Comparison of ENCODE assay signal across 9 cellular contexts in the genomic region with DNA sequence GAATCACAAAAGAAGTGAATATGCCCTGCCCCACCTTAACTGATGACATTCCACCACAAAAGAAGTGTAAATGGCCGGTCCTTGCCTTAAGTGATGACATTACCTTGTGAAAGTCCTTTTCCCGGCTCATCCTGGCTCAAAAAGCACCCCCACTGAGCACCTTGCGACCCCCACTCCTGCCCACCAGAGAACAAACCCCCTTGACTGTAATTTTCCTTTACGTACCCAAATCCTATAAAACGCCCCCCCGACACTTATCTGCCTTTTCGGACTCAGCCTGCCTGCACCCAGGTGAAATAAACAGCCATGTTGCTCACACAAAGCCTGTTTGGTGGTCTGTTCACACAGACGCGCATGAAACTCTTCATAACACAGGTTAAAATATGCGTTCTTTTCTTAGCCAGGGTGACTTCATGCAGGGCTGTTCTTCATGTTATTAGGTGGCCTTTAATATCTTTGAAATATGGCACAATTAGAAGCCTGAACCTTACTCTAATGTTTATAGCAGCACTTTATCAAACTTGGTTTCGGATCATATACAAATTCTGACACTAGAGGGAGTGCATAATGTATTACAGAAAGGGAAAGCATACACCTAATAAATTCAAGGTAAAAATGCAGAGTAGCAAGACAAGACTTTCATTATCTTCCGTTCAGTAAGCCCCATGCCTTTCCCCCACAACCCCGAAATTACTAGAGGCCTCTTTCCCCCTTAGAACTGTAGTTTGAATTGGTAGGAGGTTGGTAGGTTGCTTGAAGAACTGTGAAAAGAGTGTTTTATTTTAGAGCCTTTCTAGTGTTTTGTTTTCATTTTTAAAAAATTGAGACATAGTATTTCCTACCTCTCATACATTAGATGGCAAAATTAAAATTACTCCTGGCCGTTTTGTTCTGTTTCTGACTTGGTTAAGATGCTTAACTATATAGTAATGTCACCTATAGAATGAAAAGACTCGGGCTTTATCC.
A peak's percentile ranks its signal among the peaks of the same experiment; 100 is the strongest.
DNase-seq lines count a peak whose midpoint lies in the region; ATAC-seq, FAIRE-seq and TF ChIP-seq lines count a peak whose summit lies in the region.
"Had no signal": no experiment of that assay in that cellular context is flagged by ENCODE, and none has a peak within 500 bp of the region (broad histone marks: within the 10 kb centered on the region; RNA-seq: fewer than 3 reads in every experiment).

No MANE protein-coding gene starts in this region.

- peak; percentile 81 for ATAC-seq in GM12878
- no peak for ATAC-seq in lung (ENCODE audit: insufficient read depth, low FRiP score)

- H3K27ac ChIP-seq in GM12878 (ENCODE audit: control insufficient read depth, insufficient read depth), result no peak overlapping the region
- no peak overlapping the region for H3K27ac ChIP-seq in lung (ENCODE audit: low read depth in 1 of 2, low read length in 1 of 2)

- TF ChIP-seq POLR2A in GM12892 (IDR thresholded peaks at IDR 0.05; ENCODE audit: low read depth, low read length), result no peak
- no peak for TF ChIP-seq POLR2A in GM12878 (IDR thresholded peaks at IDR 0.05; ENCODE audit: low read depth, low read length)

- H3K9me3 ChIP-seq in Loucy (ENCODE audit: insufficient read depth, low read depth, low read length), result no peaks in the 10 kb centered on the region
- H3K9me3 ChIP-seq in GM12878 (replicated peaks; ENCODE audit: control insufficient read depth, insufficient read depth, low read length), result no peaks in the 10 kb centered on the region
- no peaks in the 10 kb centered on the region for H3K9me3 ChIP-seq in lung (ENCODE audit: control insufficient read depth in 2 of 2, insufficient read depth in 1 of 2, low read length in 1 of 2)

- no TSS peak for BruUV-seq in GM12878 (replicated peaks; lab: Mats Ljungman, UMichigan)

- intact Hi-C loops in GM12878 (cut with micrococcal nuclease; ENCODE audit: unreplicated experiment), result loop anchor here (1.0 to 10.0 kb wide), 3 partner anchors 186 to 693 kb away; no protein-coding TSS in a partner anchor

- TF ChIP-seq EP300 in GM12878 (IDR thresholded peaks at IDR 0.05; ENCODE audit: borderline replicate concordance in 1 of 2, control insufficient read depth in 1 of 2, low read depth in 2 of 2, low read length in 2 of 2), result no peak

- no peaks in the 10 kb centered on the region for H4K20me1 ChIP-seq in Loucy (ENCODE audit: insufficient read depth, low read length, poor library complexity, severe bottlenecking)
- no peaks in the 10 kb centered on the region for H4K20me1 ChIP-seq in GM12878 (ENCODE audit: control insufficient read depth, insufficient read depth)

- DNase-seq in ACHN (peak; percentile 74), GM12892 (ENCODE audit: insufficient read length) (no peak), GM12878 (ENCODE audit: low read depth, low spot score) (no peak), lung (ENCODE audit: low spot score) (no peak), C1 segment of cervical spinal cord (lab: John Stamatoyannopoulos, UW) (no peak), SKM-1 treated with dmso at 0.1 percent for 144 hours (lab: John Stamatoyannopoulos, UW; ENCODE audit: unreplicated experiment) (no peak), activated gamma-delta T cell treated with Interleukin-2 at 50 U/mL for 16 hours (no peak)
- DNase-seq: left cardiac atrium had no signal

- peak; percentile 72 for TF ChIP-seq RAD21 in GM12878 (IDR thresholded peaks at IDR 0.05; ENCODE audit: insufficient read depth, low read depth, low read length)

- H2AFZ ChIP-seq in Loucy (ENCODE audit: low read length), result peak overlapping the region; percentile 90
- H2AFZ ChIP-seq in GM12878 (ENCODE audit: control insufficient read depth, low read depth, low read length), result peak overlapping the region; percentile 94

- H3K27me3 ChIP-seq in Loucy (ENCODE audit: insufficient read depth, low read length, poor library complexity, severe bottlenecking) (no peaks in the 10 kb centered on the region), GM12878 (replicated peaks in 1 of 2; ENCODE audit: control insufficient read depth in 2 of 2, insufficient read depth in 2 of 2, low read length in 1 of 2) (no peaks in the 10 kb centered on the region), lung (ENCODE audit: control insufficient read depth, insufficient read depth) (no peaks in the 10 kb centered on the region)

- in situ Hi-C loops in ACHN (cut with HindIII; ENCODE audit: low pct_ligation_motif_present, low pct_unique_long_range_greater_than_20kb, low sequenced_read_pairs) (loop anchor here (25.0 kb wide), 1 partner anchor 260 kb away; no protein-coding TSS in a partner anchor), GM12878 (cut with MboI) (loop anchor here (5.0 to 10.0 kb wide), 2 partner anchors 260 to 693 kb away; no protein-coding TSS in a partner anchor)

- RAD21 ChIA-PET in GM12878 (lab: Charles Lee; ENCODE audit: unreplicated experiment), result no interaction called here

- H3K4me3 ChIP-seq in Loucy (ENCODE audit: low read length, poor library complexity, severe bottlenecking), result peak overlapping the region; percentile 44
- no peak overlapping the region for H3K4me3 ChIP-seq in GM12878
- H3K4me3 ChIP-seq in lung, result no peak overlapping the region

- H3K79me2 ChIP-seq in Loucy (ENCODE audit: insufficient read depth, low read length), result no peaks in the 10 kb centered on the region
- no peaks in the 10 kb centered on the region for H3K79me2 ChIP-seq in GM12878 (ENCODE audit: control insufficient read depth, insufficient read depth, low read length)

- 26% methylated on average over 13 of the region's 15 CpGs for WGBS in GM12878 (ENCODE audit: insufficient coverage, insufficient replicate concordance, low lambda C conversion rate, missing lambda C conversion rate)
- WGBS in lung, 2 donors, result 51 to 54% methylated on average over 13 to 14 of the region's 15 CpGs

- peak overlapping the region; percentile 28 for H3K9ac ChIP-seq in Loucy (ENCODE audit: low read depth, low read length, poor library complexity, severe bottlenecking)
- no peak overlapping the region for H3K9ac ChIP-seq in GM12878 (ENCODE audit: control insufficient read depth, insufficient read depth, low read length)

- SMC1A ChIA-PET in GM12878 (lab: Charles Lee; ENCODE audit: uncharacterized antibody, unreplicated experiment), result interaction anchor here (0.7 to 1.2 kb wide), 3 partner anchors 83 to 262 kb away, joined by 3 to 4 read pairs (median 3); no protein-coding TSS in a partner anchor

- H3K4me2 ChIP-seq in Loucy (ENCODE audit: low read depth, low read length, poor library complexity, severe bottlenecking) (peak overlapping the region; percentile 62), GM12878 (ENCODE audit: control insufficient read depth, insufficient read depth) (peak overlapping the region; percentile 74; the same call in 1 of the 2 replicates)

- H3K36me3 ChIP-seq in Loucy (ENCODE audit: insufficient read depth, low read length) (no peaks in the 10 kb centered on the region), GM12878 (ENCODE audit: control insufficient read depth in 2 of 2, insufficient read depth in 2 of 2, low read length in 1 of 2) (no peaks in the 10 kb centered on the region), lung (ENCODE audit: control insufficient read depth in 2 of 2, insufficient read depth in 2 of 2, low read length in 2 of 2) (no peaks in the 10 kb centered on the region)

- POLR2A ChIA-PET in GM12878 (lab: Charles Lee), result no interaction called here

- peak; percentile 82 for FAIRE-seq in GM12892 (lab: Jason Lieb, UNC)
- no peak for FAIRE-seq in GM12878 (lab: Jason Lieb, UNC)

- no peaks in the 10 kb centered on the region for H3F3A ChIP-seq in Loucy (ENCODE audit: low read depth)

- CTCF ChIA-PET in GM12878 (lab: Yijun Ruan, JAX), result interaction anchor here (1.0 kb wide), 1 partner anchor 264 kb away, joined by 6 read pairs; no protein-coding TSS in a partner anchor

- H3K4me1 ChIP-seq in Loucy (ENCODE audit: insufficient read depth, low read length, poor library complexity, severe bottlenecking) (peaks cover 12% of the 10 kb centered on the region), GM12878 (ENCODE audit: control insufficient read depth, insufficient read depth, low read length) (peaks cover 9% of the 10 kb centered on the region), lung (ENCODE audit: control insufficient read depth in 2 of 2, insufficient read depth in 2 of 2, low read length in 2 of 2) (no peaks in the 10 kb centered on the region)

- TF ChIP-seq CTCF in Loucy (conservative IDR thresholded peaks at IDR 0.05; ENCODE audit: low read length) (peak; percentile 75), GM12878 (IDR thresholded peaks at IDR 0.05 in 2 of 3, conservative IDR thresholded peaks at IDR 0.05 in 1 of 3; ENCODE audit: control insufficient read depth in 2 of 3, extremely low read depth in 1 of 3, insufficient read depth in 1 of 3, low read depth in 3 of 3, low read length in 3 of 3) (peak; percentile 38 to 52 (median 50); a peak in 5 of 6 replicates), lung (IDR thresholded peaks at IDR 0.05; ENCODE audit: control extremely low read depth, extremely low read depth) (peak; percentile 25)

- no peaks in the 10 kb centered on the region for H3K9me2 ChIP-seq in Loucy (replicated peaks; ENCODE audit: low read depth, low read length)

TF ChIP-seq in GM12878, 131 proteins besides CTCF, POLR2A, EP300 and RAD21:
- TF ChIP-seq TCF12 (IDR thresholded peaks at IDR 0.05; ENCODE audit: low read depth, low read length) (no peak), SMC3 (IDR thresholded peaks at IDR 0.05; ENCODE audit: borderline replicate concordance, low read length) (peak; percentile 66; the same call in 1 of the 2 replicates)

Comparison
In these comparisons a context has a peak if more than half of its experiments do, and no peak if none do; other contexts are left out.
1. CTCF ChIP-seq: peak in every context shown above with its lines; median percentile 75 in Loucy; 50 in GM12878; 25 in lung.